8 cellular contexts compared by ENCODE assay signal in genomic region chr3:194058189-194058571, GRCh38.
DNase-seq lines count a peak whose midpoint lies in the region; ATAC-seq and TF ChIP-seq lines count a peak whose summit lies in the region.

No MANE protein-coding gene starts in this region.

- H3K9ac ChIP-seq in Loucy (ENCODE audit: low read depth, low read length, poor library complexity, severe bottlenecking) = peak overlapping the region; percentile 71

- no peaks in the 10 kb centered on the region for H3K27me3 ChIP-seq in ACC112 (ENCODE audit: insufficient read depth, low read length)
- H3K27me3 ChIP-seq in Loucy (ENCODE audit: insufficient read depth, low read length, poor library complexity, severe bottlenecking) = no peaks in the 10 kb centered on the region
- H3K27me3 ChIP-seq in WERI-Rb-1 (ENCODE audit: insufficient read depth, low read depth, severe bottlenecking) = no peaks in the 10 kb centered on the region
- H3K27me3 ChIP-seq in tibial artery = peaks cover 0 to 13% of the 10 kb centered on the region in 2 donors

- no peaks in the 10 kb centered on the region for H4K20me1 ChIP-seq in Loucy (ENCODE audit: insufficient read depth, low read length, poor library complexity, severe bottlenecking)

- H3K4me1 Mint-ChIP-seq in naive B cell = peaks cover 19 to 23% (median 20%) of the 10 kb centered on the region in 3 donors

- DNase-seq in WERI-Rb-1 (peak; percentile 10), erythroblast (lab: John Stamatoyannopoulos, UW) (peak; percentile 28 to 39), naive B cell (peak; percentile 38), tibial artery (peak; percentile 44 to 73), D341Med (ENCODE audit: low spot score) (no peak)

- H3K4me2 ChIP-seq in Loucy (ENCODE audit: low read depth, low read length, poor library complexity, severe bottlenecking) = peak overlapping the region; percentile 67

- TF ChIP-seq CTCF in Loucy (conservative IDR thresholded peaks at IDR 0.05; ENCODE audit: low read length) (no peak), WERI-Rb-1 (IDR thresholded peaks at IDR 0.05; ENCODE audit: low read depth, low read length) (no peak), tibial artery (IDR thresholded peaks at IDR 0.05) (no peak)

- no peaks in the 10 kb centered on the region for H3K9me3 Mint-ChIP-seq in naive B cell

- H3K9me3 ChIP-seq in Loucy (ENCODE audit: insufficient read depth, low read depth, low read length) (no peaks in the 10 kb centered on the region), WERI-Rb-1 (ENCODE audit: severe bottlenecking) (no peaks in the 10 kb centered on the region), tibial artery (no peaks in the 10 kb centered on the region)

- no peaks in the 10 kb centered on the region for H3F3A ChIP-seq in Loucy (ENCODE audit: low read depth)

- no peaks in the 10 kb centered on the region for H3K79me2 ChIP-seq in ACC112 (ENCODE audit: control insufficient read depth, insufficient read depth, low read length, unreplicated experiment)
- H3K79me2 ChIP-seq in Loucy (ENCODE audit: insufficient read depth, low read length) = no peaks in the 10 kb centered on the region

- H3K27ac Mint-ChIP-seq in naive B cell = peak overlapping the region in 5 of 6 donors; percentile 15 to 83 (median 42)

- no peaks in the 10 kb centered on the region for H3K4me1 ChIP-seq in ACC112 (ENCODE audit: control insufficient read depth, insufficient read depth, low read length, unreplicated experiment)
- H3K4me1 ChIP-seq in Loucy (ENCODE audit: insufficient read depth, low read length, poor library complexity, severe bottlenecking) = peaks cover 15% of the 10 kb centered on the region
- peaks cover 0 to 10% (median 7%) of the 10 kb centered on the region in 4 donors for H3K4me1 ChIP-seq in tibial artery

- no peaks in the 10 kb centered on the region for H3K36me3 Mint-ChIP-seq in naive B cell

- H3K27ac ChIP-seq in ACC112 (ENCODE audit: low read depth, low read length) (no peak overlapping the region), WERI-Rb-1 (no peak overlapping the region), tibial artery (no peak overlapping the region)

- H3K4me3 Mint-ChIP-seq in naive B cell = peak overlapping the region; percentile 71 to 89 (median 84)

- no peaks in the 10 kb centered on the region for H3K9me2 ChIP-seq in Loucy (replicated peaks; ENCODE audit: low read depth, low read length)

- intact Hi-C loops in tibial artery (cut with DNase I; ENCODE audit: low total_unique reads) = no loop called here

- no peak for TF ChIP-seq POLR2A in erythroblast (IDR thresholded peaks at IDR 0.05; ENCODE audit: low read length)

- H3K4me3 ChIP-seq in ACC112 (ENCODE audit: low read depth, low read length) (peak overlapping the region; percentile 68), Loucy (ENCODE audit: low read length, poor library complexity, severe bottlenecking) (peak overlapping the region; percentile 60), WERI-Rb-1 (ENCODE audit: low read depth, low read length) (no peak overlapping the region), tibial artery (peak overlapping the region; percentile 34 to 42)

- ATAC-seq in GM18867 (IDR thresholded peaks at IDR 0.05; ENCODE audit: unreplicated experiment) (peak; percentile 74), naive B cell (ENCODE audit: low read depth in 2 of 2) (peak; percentile 81 to 82)

- H3K27me3 Mint-ChIP-seq in naive B cell = peaks cover 0 to 5% (median 5%) of the 10 kb centered on the region in 3 donors

- H2AFZ ChIP-seq in ACC112 (ENCODE audit: low read length, unreplicated experiment) (peak overlapping the region; percentile 88), Loucy (ENCODE audit: low read length) (peak overlapping the region; percentile 9; the same call in 1 of the 2 replicates)

- no peaks in the 10 kb centered on the region for H3K36me3 ChIP-seq in ACC112 (ENCODE audit: insufficient read depth, low read length)
- H3K36me3 ChIP-seq in Loucy (ENCODE audit: insufficient read depth, low read length) = no peaks in the 10 kb centered on the region
- H3K36me3 ChIP-seq in WERI-Rb-1 = no peaks in the 10 kb centered on the region
- H3K36me3 ChIP-seq in tibial artery = no peaks in the 10 kb centered on the region
